ENCODE assay signal across 9 cellular contexts in the genomic region with DNA sequence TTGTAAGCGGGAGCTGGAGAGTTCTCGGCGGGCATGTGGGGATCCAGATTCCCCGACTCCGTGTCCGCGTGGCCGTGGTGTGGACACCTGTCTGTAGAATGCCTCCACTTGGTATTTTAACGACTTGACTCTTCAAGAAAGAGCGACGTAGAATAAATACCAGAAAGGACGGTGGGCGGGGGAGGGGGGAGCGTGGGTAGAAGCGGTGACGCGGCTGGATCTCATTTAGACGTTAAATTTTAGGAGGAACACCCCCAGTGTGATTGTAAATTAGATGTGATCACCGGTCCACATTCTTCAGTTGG. TPM values are rescaled to one million over a fixed set of nuclear protein-coding genes. Genes with fewer than 3 reads are reported as not detected.
A peak's percentile ranks its signal among the peaks of the same experiment; 100 is the strongest.
DNase-seq lines count a peak whose midpoint lies in the region; ATAC-seq and TF ChIP-seq lines count a peak whose summit lies in the region.
"Had no signal": no experiment of that assay in that cellular context is flagged by ENCODE, and none has a peak within 500 bp of the region (broad histone marks: within the 10 kb centered on the region; RNA-seq: fewer than 3 reads in every experiment).

No MANE protein-coding gene starts in this region.

- H3K27ac Mint-ChIP-seq in activated T-helper 17 cell treated with anti-CD3 and anti-CD28 coated beads, Interleukin-2, amount 50 U/mL, for 72 hours = no peak overlapping the region

- no peak for DNase-seq in HAP-1 (ENCODE audit: low spot score in 2 of 2)
- DNase-seq in smooth muscle cell (lab: John Stamatoyannopoulos, UW; ENCODE audit: unreplicated experiment) = no peak
- no peak for DNase-seq in substantia nigra (lab: John Stamatoyannopoulos, UW)
- DNase-seq in SIG-M5 treated with dmso at 0.1 percent for 504 hours (lab: John Stamatoyannopoulos, UW; ENCODE audit: unreplicated experiment) = no peak
- DNase-seq in activated CD4-positive, CD25-positive, alpha-beta regulatory T cell treated with anti-CD3 and anti-CD28 coated beads, Interleukin-2, amount 50 U/mL, for 72 hours = no peak
- DNase-seq: NCI-H2029 had no signal

- H3K4me2 ChIP-seq in smooth muscle cell = peak overlapping the region; percentile 94

- 5% methylated on average over 19 of the region's 19 CpGs for WGBS in smooth muscle cell (ENCODE audit: low lambda C conversion rate)

- no peaks in the 10 kb centered on the region for H3K9me3 Mint-ChIP-seq in activated T-helper 17 cell treated with anti-CD3 and anti-CD28 coated beads, Interleukin-2, amount 50 U/mL, for 72 hours

- H3K27ac ChIP-seq in iPS-20b (ENCODE audit: low read length) (no peak overlapping the region), smooth muscle cell (ENCODE audit: low read depth) (peak overlapping the region; percentile 81), substantia nigra (ENCODE audit: low read depth, low read length, poor library complexity, severe bottlenecking) (no peak overlapping the region)

- peaks cover 21% of the 10 kb centered on the region for H3K27me3 Mint-ChIP-seq in activated T-helper 17 cell treated with anti-CD3 and anti-CD28 coated beads, Interleukin-2, amount 50 U/mL, for 72 hours

- H3K36me3 ChIP-seq in HAP-1 (replicated peaks) (no peaks in the 10 kb centered on the region), iPS-20b (ENCODE audit: insufficient read depth, low read depth, low read length) (no peaks in the 10 kb centered on the region), smooth muscle cell (ENCODE audit: low read depth) (no peaks in the 10 kb centered on the region)

- H4K20me1 ChIP-seq in smooth muscle cell (ENCODE audit: low read depth) = peaks cover 24% of the 10 kb centered on the region

- in situ Hi-C loops in HAP-1 (cut with MboI; ENCODE audit: low sequenced_read_pairs) = no loop called here

- ATAC-seq in activated T-helper 17 cell treated with anti-CD3 and anti-CD28 coated beads, Interleukin-2, amount 50 U/mL, for 72 hours (replicated peaks) = no peak
- ATAC-seq in HG03342 (IDR thresholded peaks at IDR 0.05; ENCODE audit: unreplicated experiment) = no peak

- H3K4me3 Mint-ChIP-seq in activated T-helper 17 cell treated with anti-CD3 and anti-CD28 coated beads, Interleukin-2, amount 50 U/mL, for 72 hours = peak overlapping the region; percentile 61

- peaks cover 4% of the 10 kb centered on the region for H3K36me3 Mint-ChIP-seq in activated T-helper 17 cell treated with anti-CD3 and anti-CD28 coated beads, Interleukin-2, amount 50 U/mL, for 72 hours (ENCODE audit: low read depth)

- peak overlapping the region; percentile 95 for H2AFZ ChIP-seq in smooth muscle cell (ENCODE audit: low read depth)

- H3K4me3 ChIP-seq in HAP-1 = peak overlapping the region; percentile 32
- H3K4me3 ChIP-seq in iPS-20b (ENCODE audit: low read length) = peak overlapping the region; percentile 78
- H3K4me3 ChIP-seq in smooth muscle cell = peak overlapping the region; percentile 76

- peaks cover 10% of the 10 kb centered on the region for H3F3A ChIP-seq in smooth muscle cell (ENCODE audit: low read depth)

- no peaks in the 10 kb centered on the region for H3K4me1 Mint-ChIP-seq in activated T-helper 17 cell treated with anti-CD3 and anti-CD28 coated beads, Interleukin-2, amount 50 U/mL, for 72 hours

- H3K4me1 ChIP-seq in HAP-1 = peaks cover 13% of the 10 kb centered on the region
- no peaks in the 10 kb centered on the region for H3K4me1 ChIP-seq in iPS-20b (ENCODE audit: insufficient read depth, low read length)
- H3K4me1 ChIP-seq in smooth muscle cell (ENCODE audit: low read depth) = peaks cover 5% of the 10 kb centered on the region

- no peak for TF ChIP-seq CTCF in smooth muscle cell (IDR thresholded peaks at IDR 0.05; ENCODE audit: borderline replicate concordance, insufficient read depth, poor library complexity, severe bottlenecking)

- peaks cover 27% of the 10 kb centered on the region for H3K79me2 ChIP-seq in smooth muscle cell (ENCODE audit: low read depth)

- H3K9ac ChIP-seq in iPS-20b (ENCODE audit: low read depth, low read length) (no peak overlapping the region; the same call in 1 of the 2 replicates), smooth muscle cell (ENCODE audit: low read depth) (peak overlapping the region; percentile 92)

- no peaks in the 10 kb centered on the region for H3K27me3 ChIP-seq in HAP-1 (ENCODE audit: low read depth)
- H3K27me3 ChIP-seq in iPS-20b (ENCODE audit: insufficient read depth, low read length) = peaks cover 69% of the 10 kb centered on the region
- H3K27me3 ChIP-seq in smooth muscle cell (ENCODE audit: low read depth) = no peaks in the 10 kb centered on the region

- H3K9me3 ChIP-seq in HAP-1 (no peaks in the 10 kb centered on the region), iPS-20b (ENCODE audit: insufficient read depth, low read depth, low read length) (no peaks in the 10 kb centered on the region), smooth muscle cell (replicated peaks; ENCODE audit: low read depth) (no peaks in the 10 kb centered on the region)

RNA-seq across cellular contexts. Expression of gene PYGO1, which starts 0.6 kb away (rescaled TPM):
- not detected for total RNA-seq in activated T-helper 17 cell treated with anti-CD3 and anti-CD28 coated beads, Interleukin-2, amount 50 U/mL, for 72 hours
- 16.0 and 19.6 TPM in 2 replicates for total RNA-seq in smooth muscle cell
- polyA plus RNA-seq in smooth muscle cell = 2.2 and 3.6 TPM in 2 replicates

Comparison
In these comparisons a context has a peak if more than half of its experiments do, and no peak if none do; other contexts are left out.
1. RNA of gene PYGO1, which starts 0.6 kb away (total RNA-seq): 16.0 to 19.6 TPM in smooth muscle cell; not detected in activated T-helper 17 cell treated with anti-CD3 and anti-CD28 coated beads, Interleukin-2, amount 50 U/mL, for 72 hours; every median in the first group is over 10 times any median in the second.
2. Peak in every context shown above with its lines, with median percentiles within 50 percentile points of each other: H3K4me3 ChIP-seq.